ENCODE assay signal across 9 cellular contexts in the genomic region with DNA sequence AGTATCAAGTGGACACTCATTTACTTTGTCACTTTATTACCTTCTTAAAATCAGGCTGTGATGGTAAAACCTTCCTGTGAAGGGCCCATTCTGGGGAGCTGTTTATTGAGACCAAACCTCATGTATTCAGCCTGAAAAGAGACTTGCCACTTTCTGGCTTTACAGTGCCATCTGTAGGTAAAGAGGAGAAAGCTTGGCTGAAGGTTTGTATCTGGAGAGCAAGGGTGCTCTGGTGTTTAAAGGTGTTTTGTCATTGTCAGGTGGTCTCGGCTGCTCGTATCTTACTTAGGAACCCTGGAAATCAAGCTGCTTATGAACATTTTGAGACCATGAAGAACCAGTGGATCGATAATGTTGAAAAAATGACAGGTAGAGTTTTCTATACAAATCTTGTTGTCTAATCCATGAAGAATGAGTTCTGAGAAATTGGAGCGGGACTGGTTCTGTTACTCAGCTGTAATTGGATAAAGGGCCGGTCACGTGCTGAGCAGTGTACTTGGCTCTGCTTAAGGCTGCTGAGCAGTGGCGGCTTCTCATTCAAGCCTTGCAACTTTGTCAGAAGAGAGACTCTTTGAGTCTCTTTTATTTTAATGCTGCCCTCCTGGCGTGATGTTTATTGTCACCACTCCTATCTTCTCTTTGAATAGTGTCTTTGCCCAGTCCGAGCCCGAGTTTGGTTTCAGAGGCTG. TPM values are rescaled to one million over a fixed set of nuclear protein-coding genes. Genes with fewer than 3 reads are reported as not detected.
A peak's percentile ranks its signal among the peaks of the same experiment; 100 is the strongest.
DNase-seq lines count a peak whose midpoint lies in the region; ATAC-seq, FAIRE-seq and TF ChIP-seq lines count a peak whose summit lies in the region.
"Had no signal": no experiment of that assay in that cellular context is flagged by ENCODE, and none has a peak within 500 bp of the region (broad histone marks: within the 10 kb centered on the region; RNA-seq: fewer than 3 reads in every experiment).

No MANE protein-coding gene starts in this region.

- H3K9me2 ChIP-seq in Loucy (replicated peaks; ENCODE audit: low read depth, low read length): no peaks in the 10 kb centered on the region

- no peaks in the 10 kb centered on the region for H3F3A ChIP-seq in Loucy (ENCODE audit: low read depth)

- H3K36me3 Mint-ChIP-seq in osteocyte (ENCODE audit: unreplicated experiment): peaks cover 66% of the 10 kb centered on the region
- H3K36me3 Mint-ChIP-seq in stimulated activated memory B cell treated with anti-CD40 and anti-IgM and Interleukin-4, amounts not matched to agents 10 μg/mL and 1 μg/mL and 100 μg/mL, for 72 hours: peaks cover 71% of the 10 kb centered on the region

- TF ChIP-seq CTCF in Loucy (conservative IDR thresholded peaks at IDR 0.05; ENCODE audit: low read length): peak; percentile 65
- peak; percentile 34 for TF ChIP-seq CTCF in bronchial epithelial cell (IDR thresholded peaks at IDR 0.05; ENCODE audit: insufficient read depth, low read length, severe bottlenecking)
- peak; percentile 61 for TF ChIP-seq CTCF in osteocyte (IDR thresholded peaks at IDR 0.05)

- no peaks in the 10 kb centered on the region for H3K4me1 Mint-ChIP-seq in osteocyte (ENCODE audit: unreplicated experiment)
- peaks cover 9% of the 10 kb centered on the region for H3K4me1 Mint-ChIP-seq in stimulated activated memory B cell treated with anti-CD40 and anti-IgM and Interleukin-4, amounts not matched to agents 10 μg/mL and 1 μg/mL and 100 μg/mL, for 72 hours

- H3K9ac ChIP-seq in Loucy (ENCODE audit: low read depth, low read length, poor library complexity, severe bottlenecking): no peak overlapping the region
- H3K9ac ChIP-seq: BLaER1 treated with 17β-estradiol and CSF1 and Interleukin-3, amounts not matched to agents 10 nM and 100 nM had no signal

- DNase-seq in NCI-H1436 (lab: John Stamatoyannopoulos, UW) (peak; percentile 1), NCI-H1436 treated with DMSO at 0.1 percent for 48 hours (lab: John Stamatoyannopoulos, UW) (no peak), bronchial epithelial cell (ENCODE audit: low read depth) (no peak), osteocyte (ENCODE audit: extremely low spot score, unreplicated experiment) (no peak)
- DNase-seq in activated CD8-positive, alpha-beta memory T cell treated with anti-CD3 and anti-CD28 coated beads, Interleukin-2, amount 50 U/mL, for 48 hours: no peak

- no peaks in the 10 kb centered on the region for H3K9me3 ChIP-seq in Loucy (ENCODE audit: insufficient read depth, low read depth, low read length)
- H3K9me3 ChIP-seq: BLaER1 treated with 17β-estradiol and CSF1 and Interleukin-3, amounts not matched to agents 10 nM and 100 nM had no signal

- no peak overlapping the region for H2AFZ ChIP-seq in Loucy (ENCODE audit: low read length)

- H3K4me2 ChIP-seq in Loucy (ENCODE audit: low read depth, low read length, poor library complexity, severe bottlenecking): no peak overlapping the region
- H3K4me2 ChIP-seq: BLaER1 treated with 17β-estradiol and CSF1 and Interleukin-3, amounts not matched to agents 10 nM and 100 nM had no signal

- H3K27me3 Mint-ChIP-seq in osteocyte (ENCODE audit: unreplicated experiment): no peaks in the 10 kb centered on the region
- H3K27me3 Mint-ChIP-seq in stimulated activated memory B cell treated with anti-CD40 and anti-IgM and Interleukin-4, amounts not matched to agents 10 μg/mL and 1 μg/mL and 100 μg/mL, for 72 hours: no peaks in the 10 kb centered on the region

- no peaks in the 10 kb centered on the region for H3K79me2 ChIP-seq in Loucy (ENCODE audit: insufficient read depth, low read length)

- FAIRE-seq in bronchial epithelial cell (lab: Jason Lieb, UNC): no peak

- ATAC-seq in stimulated activated memory B cell treated with anti-CD40 and anti-IgM and Interleukin-4, amounts not matched to agents 10 μg/mL and 1 μg/mL and 100 μg/mL, for 72 hours: no peak
- ATAC-seq in HG03521 (IDR thresholded peaks at IDR 0.05; ENCODE audit: unreplicated experiment): no peak

- peaks cover 6% of the 10 kb centered on the region for H3K4me1 ChIP-seq in Loucy (ENCODE audit: insufficient read depth, low read length, poor library complexity, severe bottlenecking)
- H3K4me1 ChIP-seq: BLaER1 treated with 17β-estradiol and CSF1 and Interleukin-3, amounts not matched to agents 10 nM and 100 nM had no signal

- no peaks in the 10 kb centered on the region for H3K27me3 ChIP-seq in Loucy (ENCODE audit: insufficient read depth, low read length, poor library complexity, severe bottlenecking)
- H3K27me3 ChIP-seq in bronchial epithelial cell (ENCODE audit: control insufficient read depth, insufficient read depth, low read length): no peaks in the 10 kb centered on the region
- H3K27me3 ChIP-seq: BLaER1 treated with 17β-estradiol and CSF1 and Interleukin-3, amounts not matched to agents 10 nM and 100 nM had no signal

- H3K4me3 Mint-ChIP-seq in osteocyte (ENCODE audit: unreplicated experiment): no peak overlapping the region
- no peak overlapping the region for H3K4me3 Mint-ChIP-seq in stimulated activated memory B cell treated with anti-CD40 and anti-IgM and Interleukin-4, amounts not matched to agents 10 μg/mL and 1 μg/mL and 100 μg/mL, for 72 hours

- no peak overlapping the region for H3K4me3 ChIP-seq in Loucy (ENCODE audit: low read length, poor library complexity, severe bottlenecking)
- H3K4me3 ChIP-seq in bronchial epithelial cell (ENCODE audit: low read depth, low read length): no peak overlapping the region
- H3K4me3 ChIP-seq: BLaER1 treated with 17β-estradiol and CSF1 and Interleukin-3, amounts not matched to agents 10 nM and 100 nM had no signal

- H3K9me3 Mint-ChIP-seq in osteocyte (ENCODE audit: unreplicated experiment): no peaks in the 10 kb centered on the region
- H3K9me3 Mint-ChIP-seq in stimulated activated memory B cell treated with anti-CD40 and anti-IgM and Interleukin-4, amounts not matched to agents 10 μg/mL and 1 μg/mL and 100 μg/mL, for 72 hours: no peaks in the 10 kb centered on the region

- peak overlapping the region; percentile 31 for H3K27ac Mint-ChIP-seq in osteocyte (ENCODE audit: unreplicated experiment)
- H3K27ac Mint-ChIP-seq in stimulated activated memory B cell treated with anti-CD40 and anti-IgM and Interleukin-4, amounts not matched to agents 10 μg/mL and 1 μg/mL and 100 μg/mL, for 72 hours: no peak overlapping the region

- H4K20me1 ChIP-seq in Loucy (ENCODE audit: insufficient read depth, low read length, poor library complexity, severe bottlenecking): no peaks in the 10 kb centered on the region

- peaks cover 59% of the 10 kb centered on the region; the same call in 1 of the 2 replicates for H3K36me3 ChIP-seq in Loucy (ENCODE audit: insufficient read depth, low read length)
- peaks cover 20% of the 10 kb centered on the region for H3K36me3 ChIP-seq in bronchial epithelial cell (ENCODE audit: control insufficient read depth, insufficient read depth, low read length)

RNA-seq across cellular contexts. Expression of a gene that starts 46.9 kb away (rescaled TPM):
- 16.3 and 22.7 TPM in 2 replicates for total RNA-seq in bronchial epithelial cell
- 39.6 and 41.7 TPM in 2 replicates for total RNA-seq in osteocyte

RNA-seq across cellular contexts. Expression of a gene that starts 47.3 kb away (rescaled TPM):
- total RNA-seq in bronchial epithelial cell: 41.5 and 53.7 TPM in 2 replicates
- 47.0 and 50.0 TPM in 2 replicates for total RNA-seq in osteocyte
